Comparison of ENCODE assay signal across 27 cellular contexts in genomic region chr18:45218436-45218835, GRCh38.
"Had no signal": no experiment of that assay in that cellular context is flagged by ENCODE, and none has a peak within 500 bp of the region (broad histone marks: within the 10 kb centered on the region; RNA-seq: fewer than 3 reads in every experiment).

No MANE protein-coding gene starts in this region.

- H3K27me3 ChIP-seq: esophagus muscularis mucosa, gastroesophageal sphincter, heart left ventricle, hepatocyte, left lung, right atrium auricular region, tibial nerve, upper lobe of right lung, uterus had no signal

- H3K4me1 ChIP-seq: esophagus muscularis mucosa, foreskin keratinocyte, gastroesophageal sphincter, heart left ventricle, left lung, prostate gland, right atrium auricular region, tibial nerve, uterus had no signal

- H3K27ac Mint-ChIP-seq: mesothelial cell of epicardium; naive B cell; natural killer cell treated with Interleukin-12 subunit alpha and Interleukin-12 subunit beta and Interleukin-15 and Interleukin-18, amount 100 ng/mL, for 72 hours; stimulated activated memory B cell treated with anti-CD40 and anti-IgM and Interleukin-4, amounts not matched to agents 10 μg/mL and 1 μg/mL and 100 μg/mL, for 72 hours; stimulated activated naive CD8-positive, alpha-beta T cell treated with anti-CD3 and anti-CD28 coated beads, Interleukin-15, Interleukin-2, amounts not matched to agents 100 ng/mL and 50 ng/mL, for 24 hours had no signal

- H3K27ac ChIP-seq: coronary artery, esophagus muscularis mucosa, foreskin keratinocyte, gastroesophageal sphincter, heart left ventricle, hepatocyte, left lung, prostate gland, right atrium auricular region, thoracic aorta, tibial nerve, upper lobe of right lung, uterus had no signal

- DNase-seq: dermis blood vessel endothelial cell; effector memory CD4-positive, alpha-beta T cell; foreskin keratinocyte; heart left ventricle; left cardiac atrium; left lung; mesenchymal stem cell; mucosa of descending colon; naive B cell; stimulated activated CD4-positive, alpha-beta T cell treated with anti-CD3 and anti-CD28 coated beads, Interleukin-2, amount 100 ng/mL, for 24 hours; stimulated activated CD4-positive, alpha-beta T cell treated with anti-CD3 and anti-CD28 coated beads, Interleukin-4, amount 100 ng/mL, for 4 hours; upper lobe of right lung; uterus had no signal

- H3K4me3 ChIP-seq: coronary artery, esophagus muscularis mucosa, gastroesophageal sphincter, heart left ventricle, hepatocyte, left lung, mucosa of descending colon, prostate gland, right atrium auricular region, thoracic aorta, tibial nerve, upper lobe of right lung, uterus had no signal

- H3K4me2 ChIP-seq: hepatocyte had no signal

- H3K4me3 Mint-ChIP-seq: mesothelial cell of epicardium; naive B cell; natural killer cell treated with Interleukin-12 subunit alpha and Interleukin-12 subunit beta and Interleukin-15 and Interleukin-18, amount 100 ng/mL, for 72 hours; neural crest cell; stimulated activated memory B cell treated with anti-CD40 and anti-IgM and Interleukin-4, amounts not matched to agents 10 μg/mL and 1 μg/mL and 100 μg/mL, for 72 hours; stimulated activated naive CD8-positive, alpha-beta T cell treated with anti-CD3 and anti-CD28 coated beads, Interleukin-15, Interleukin-2, amounts not matched to agents 100 ng/mL and 50 ng/mL, for 24 hours had no signal

- ATAC-seq: foreskin keratinocyte; gastroesophageal sphincter; heart left ventricle; left cardiac atrium; left lung; mucosa of descending colon; natural killer cell treated with Interleukin-12 subunit alpha and Interleukin-12 subunit beta and Interleukin-15 and Interleukin-18, amount 100 ng/mL, for 72 hours; sciatic nerve; stimulated activated memory B cell treated with anti-CD40 and anti-IgM and Interleukin-4, amounts not matched to agents 10 μg/mL and 1 μg/mL and 100 μg/mL, for 72 hours; upper lobe of right lung had no signal

- H3K4me1 Mint-ChIP-seq: mesothelial cell of epicardium; naive B cell; stimulated activated memory B cell treated with anti-CD40 and anti-IgM and Interleukin-4, amounts not matched to agents 10 μg/mL and 1 μg/mL and 100 μg/mL, for 72 hours had no signal

- H3K36me3 Mint-ChIP-seq: mesothelial cell of epicardium; naive B cell; natural killer cell treated with Interleukin-12 subunit alpha and Interleukin-12 subunit beta and Interleukin-15 and Interleukin-18, amount 100 ng/mL, for 72 hours; stimulated activated memory B cell treated with anti-CD40 and anti-IgM and Interleukin-4, amounts not matched to agents 10 μg/mL and 1 μg/mL and 100 μg/mL, for 72 hours had no signal

- H3K9me3 Mint-ChIP-seq: naive B cell; natural killer cell treated with Interleukin-12 subunit alpha and Interleukin-12 subunit beta and Interleukin-15 and Interleukin-18, amount 100 ng/mL, for 72 hours; stimulated activated memory B cell treated with anti-CD40 and anti-IgM and Interleukin-4, amounts not matched to agents 10 μg/mL and 1 μg/mL and 100 μg/mL, for 72 hours; stimulated activated naive CD8-positive, alpha-beta T cell treated with anti-CD3 and anti-CD28 coated beads, Interleukin-15, Interleukin-2, amounts not matched to agents 100 ng/mL and 50 ng/mL, for 24 hours had no signal

- H3K9me3 ChIP-seq: esophagus muscularis mucosa, gastroesophageal sphincter, heart left ventricle, left lung, mucosa of descending colon, prostate gland, right atrium auricular region, thoracic aorta, tibial nerve, upper lobe of right lung, uterus had no signal

- H3K36me3 ChIP-seq: esophagus muscularis mucosa, gastroesophageal sphincter, heart left ventricle, left lung, prostate gland, right atrium auricular region, thoracic aorta, tibial nerve, upper lobe of right lung, uterus had no signal

- H2AFZ ChIP-seq: hepatocyte had no signal
